19 cellular contexts compared by ENCODE assay signal in the genomic region with DNA sequence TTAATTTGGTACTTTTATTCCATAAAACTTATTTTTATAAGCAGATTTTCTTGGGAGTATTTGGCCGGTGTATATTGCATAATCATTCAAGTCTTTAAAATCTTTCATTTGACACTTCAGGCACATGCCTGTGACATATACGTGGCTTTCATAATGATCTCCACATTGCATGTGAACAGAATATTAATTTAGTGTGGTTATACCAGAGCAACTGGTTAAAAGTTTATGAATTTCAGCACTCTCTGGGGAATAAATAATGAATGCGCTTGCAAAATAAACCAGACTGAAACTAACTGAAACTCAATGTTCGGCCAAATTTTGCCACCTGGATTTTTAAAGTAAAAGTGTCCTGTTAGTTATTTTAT.
"Had no signal": no experiment of that assay in that cellular context is flagged by ENCODE, and none has a peak within 500 bp of the region (broad histone marks: within the 10 kb centered on the region; RNA-seq: fewer than 3 reads in every experiment).

No MANE protein-coding gene starts in this region.

- H3K27me3 ChIP-seq: breast epithelium, thyroid gland had no signal

- H3K27ac Mint-ChIP-seq: activated CD4-positive, alpha-beta T cell treated with anti-CD3 and anti-CD28 coated beads, Interleukin-2, amount 10 ng/mL, durations not matched to agents 24 days and 14 days; T-helper 1 cell treated with Interleukin-12 subunit alpha and Interleukin-12 subunit beta and Interleukin-4 antibody, amounts not matched to agents 30 μg/mL and 1 μg/mL, for 36 hours had no signal

- DNase-seq: activated CD4-positive, alpha-beta T cell treated with anti-CD3 and anti-CD28 coated beads, Interleukin-2, amount 10 ng/mL, durations not matched to agents 24 days and 14 days; activated CD8-positive, alpha-beta memory T cell treated with anti-CD3 and anti-CD28 coated beads, Interleukin-2, amount 50 U/mL, for 4 hours; activated naive CD4-positive, alpha-beta T cell treated with anti-CD3 and anti-CD28 coated beads, Interleukin-2, amount 50 U/mL, for 16 hours; activated T-cell treated with anti-CD3 and anti-CD28 coated beads, Interleukin-2, amount 50 U/mL, for 4 hours; erythroblast; foreskin melanocyte; left ventricle myocardium inferior; mammary epithelial cell; nephron progenitor cell; occipital lobe; posterior cingulate gyrus; stimulated activated CD4-positive, alpha-beta T cell treated with anti-CD3 and anti-CD28 coated beads, Interleukin-12 subunit alpha, Interleukin-12 subunit beta, amount 100 ng/mL, for 4 hours; stimulated activated CD4-positive, alpha-beta T cell treated with anti-CD3 and anti-CD28 coated beads, Interleukin-1b, Interleukin-23, amount 100 ng/mL, for 48 hours; stimulated activated CD8-positive, alpha-beta memory T cell treated with anti-CD3 and anti-CD28 coated beads, Interleukin-4, amount 100 ng/mL, for 48 hours; stimulated activated naive CD4-positive, alpha-beta T cell had no signal

- H3K9me3 ChIP-seq: breast epithelium, left ventricle myocardium inferior, thyroid gland had no signal

- ATAC-seq: activated T-cell treated with anti-CD3 and anti-CD28 coated beads, Interleukin-2, amount 50 U/mL, for 4 hours had no signal

- H3K4me3 ChIP-seq: breast epithelium, coronary artery, left ventricle myocardium inferior, thyroid gland had no signal

- H3K36me3 ChIP-seq: breast epithelium, left ventricle myocardium inferior, thyroid gland had no signal

- H3K4me3 Mint-ChIP-seq: activated CD4-positive, alpha-beta T cell treated with anti-CD3 and anti-CD28 coated beads, Interleukin-2, amount 10 ng/mL, durations not matched to agents 24 days and 14 days; activated T-cell treated with anti-CD3 and anti-CD28 coated beads, Interleukin-2, amount 50 U/mL, for 4 hours; nephron progenitor cell; T-helper 1 cell treated with Interleukin-12 subunit alpha and Interleukin-12 subunit beta and Interleukin-4 antibody, amounts not matched to agents 30 μg/mL and 1 μg/mL, for 36 hours had no signal

- H3K9me3 Mint-ChIP-seq: activated CD4-positive, alpha-beta T cell treated with anti-CD3 and anti-CD28 coated beads, Interleukin-2, amount 10 ng/mL, durations not matched to agents 24 days and 14 days; activated T-cell treated with anti-CD3 and anti-CD28 coated beads, Interleukin-2, amount 50 U/mL, for 4 hours; nephron progenitor cell; T-helper 1 cell treated with Interleukin-12 subunit alpha and Interleukin-12 subunit beta and Interleukin-4 antibody, amounts not matched to agents 30 μg/mL and 1 μg/mL, for 36 hours had no signal

- H3K27ac ChIP-seq: coronary artery had no signal
